ENCODE assay signal across 22 cellular contexts in genomic region chr12:49998453-49998852, GRCh38. TPM values are rescaled to one million over a fixed set of nuclear protein-coding genes. Genes with fewer than 3 reads are reported as not detected.
DNase-seq lines count a peak whose midpoint lies in the region; ATAC-seq and TF ChIP-seq lines count a peak whose summit lies in the region.
"Had no signal": no experiment of that assay in that cellular context is flagged by ENCODE, and none has a peak within 500 bp of the region (broad histone marks: within the 10 kb centered on the region; RNA-seq: fewer than 3 reads in every experiment).

No MANE protein-coding gene starts in this region.

- no peak overlapping the region for H3K4me2 ChIP-seq in H9 (ENCODE audit: insufficient read depth, insufficient read length, low read length)
- H3K4me2 ChIP-seq: A549, GM23338 had no signal

- no peak overlapping the region for H4K5ac ChIP-seq in H9 (ENCODE audit: insufficient read length, low read depth, low read length)

- no peak overlapping the region for H3K9ac ChIP-seq in H9 (ENCODE audit: extremely low read depth, insufficient read length, low read length)

- peaks cover 33 to 79% (median 72%) of the 10 kb centered on the region in 3 experiments; a peak in 6 of 7 replicates for H3K36me3 Mint-ChIP-seq in H9 (ENCODE audit: insufficient read depth in 1 of 3, low read depth in 3 of 3)

- H3K36me3 ChIP-seq in brain microvascular endothelial cell (replicated peaks) = peaks cover 27% of the 10 kb centered on the region

- H2AFZ ChIP-seq in H9 (ENCODE audit: low read length) = no peak overlapping the region
- H2AFZ ChIP-seq: GM23338 had no signal

- H3K23ac ChIP-seq in H9 (ENCODE audit: insufficient read length, low read depth, low read length) = no peak overlapping the region

- H3K23me2 ChIP-seq in H9 (ENCODE audit: insufficient read length, low read depth, low read length, poor library complexity, severe bottlenecking) = no peaks in the 10 kb centered on the region

- no peak overlapping the region for H3K56ac ChIP-seq in H9 (ENCODE audit: insufficient read length, low read depth, low read length)

- H4K20me1 ChIP-seq in H9 (ENCODE audit: control insufficient read depth, insufficient read depth, insufficient read length) = no peaks in the 10 kb centered on the region

- H3K14ac ChIP-seq in H9 (ENCODE audit: insufficient read depth, low read length) = no peak overlapping the region

- in situ Hi-C loops in brain microvascular endothelial cell (cut with HindIII; ENCODE audit: low pct_ligation_motif_present, low sequenced_read_pairs) = no loop called here

- H2BK5ac ChIP-seq in H9 (ENCODE audit: insufficient read length, low read length) = no peak overlapping the region

- H3K79me2 ChIP-seq in H9 (ENCODE audit: insufficient read depth, low read length) = no peaks in the 10 kb centered on the region

- DNase-seq in H9 (no peak), brain microvascular endothelial cell (no peak), epithelial cell of proximal tubule (ENCODE audit: low read depth) (no peak), foreskin keratinocyte (no peak), Kasumi-1 (lab: John Stamatoyannopoulos, UW) (no peak), T-helper 9 cell (no peak)
- DNase-seq in stimulated activated naive CD4-positive, alpha-beta T cell treated with Interleukin-2 at 50 U/mL for 16 hours (lab: John Stamatoyannopoulos, UW) = no peak
- no peak for DNase-seq in stimulated activated naive CD8-positive, alpha-beta T cell treated with anti-CD3 and anti-CD28 coated beads, Interleukin-15, Interleukin-2, amounts not matched to agents 100 U/mL and 50 U/mL, for 24 hours
- DNase-seq: 8988T; ACHN; C1 segment of cervical spinal cord; Calu3; CD4-positive, alpha-beta memory T cell; COR-L47; DMS53; DMS79 treated with DMSO at 0.1 percent for 48 hours had no signal

- H2BK120ac ChIP-seq in H9 (ENCODE audit: low read depth, low read length, poor library complexity, severe bottlenecking) = no peak overlapping the region

- no peak overlapping the region for H3K27ac ChIP-seq in H9 (ENCODE audit: insufficient read length, low read depth, low read length)
- no peak overlapping the region for H3K27ac ChIP-seq in brain microvascular endothelial cell
- H3K27ac ChIP-seq in foreskin keratinocyte = no peak overlapping the region
- H3K27ac ChIP-seq: A549 had no signal

- H2BK15ac ChIP-seq in H9 (ENCODE audit: low read depth, low read length) = no peak overlapping the region

- no peak for ATAC-seq in foreskin keratinocyte
- ATAC-seq in stimulated activated naive CD8-positive, alpha-beta T cell treated with anti-CD3 and anti-CD28 coated beads, Interleukin-15, Interleukin-2, amounts not matched to agents 100 U/mL and 50 U/mL, for 24 hours = no peak
- ATAC-seq: GM23338 had no signal

- H3K4me3 Mint-ChIP-seq in H9 = no peak overlapping the region
- H3K4me3 Mint-ChIP-seq: CD4-positive, alpha-beta memory T cell; GM23338 had no signal

- no peaks in the 10 kb centered on the region for H3K4me1 Mint-ChIP-seq in H9
- H3K4me1 Mint-ChIP-seq: CD4-positive, alpha-beta memory T cell; GM23338 had no signal

- no peaks in the 10 kb centered on the region for H3K27me3 Mint-ChIP-seq in H9 (ENCODE audit: low read depth)
- H3K27me3 Mint-ChIP-seq: CD4-positive, alpha-beta memory T cell had no signal

- H3K4me3 ChIP-seq in brain microvascular endothelial cell (ENCODE audit: low read depth, low read length) (no peak overlapping the region), epithelial cell of proximal tubule (ENCODE audit: low read depth, low read length) (no peak overlapping the region)
- H3K4me3 ChIP-seq: A549, GM23338, HAP-1 had no signal

- no CpG with 5 or more reads among the region's 2 CpGs for WGBS in H9 (ENCODE audit: extremely low coverage, insufficient read length, low lambda C conversion rate)

- no peaks in the 10 kb centered on the region for H3K9me3 Mint-ChIP-seq in H9
- H3K9me3 Mint-ChIP-seq: CD4-positive, alpha-beta memory T cell; GM23338 had no signal

- no peak overlapping the region for H3K27ac Mint-ChIP-seq in H9
- H3K27ac Mint-ChIP-seq: GM23338 had no signal

- no peak overlapping the region for H3T11ph ChIP-seq in H9 (ENCODE audit: low read length)

- no peak overlapping the region for H4K91ac ChIP-seq in H9 (ENCODE audit: insufficient read length, low read depth, low read length)

- no peak overlapping the region for H2BK12ac ChIP-seq in H9 (ENCODE audit: insufficient read length, low read depth, low read length)

- no peak overlapping the region for H4K8ac ChIP-seq in H9 (replicated peaks; ENCODE audit: insufficient read length, low read depth, low read length)

- H3K4me1 ChIP-seq in H9 (ENCODE audit: insufficient read depth, low read length) (no peaks in the 10 kb centered on the region), foreskin keratinocyte (no peaks in the 10 kb centered on the region)
- H3K4me1 ChIP-seq: A549, HAP-1 had no signal

- H2BK20ac ChIP-seq in H9 (ENCODE audit: low read depth, low read length, poor library complexity, severe bottlenecking) = no peak overlapping the region

- no peaks in the 10 kb centered on the region for H3K9me3 ChIP-seq in H9 (ENCODE audit: control insufficient read depth, low read depth, low read length)
- H3K9me3 ChIP-seq: A549, HAP-1 had no signal

- no peak overlapping the region for H3K4ac ChIP-seq in H9 (ENCODE audit: low read depth, low read length)

- H3K27me3 ChIP-seq in H9 (ENCODE audit: insufficient read depth, low read length) = no peaks in the 10 kb centered on the region
- H3K27me3 ChIP-seq in brain microvascular endothelial cell (replicated peaks) = no peaks in the 10 kb centered on the region
- H3K27me3 ChIP-seq in foreskin keratinocyte = no peaks in the 10 kb centered on the region

- no peak overlapping the region for H3K18ac ChIP-seq in H9 (ENCODE audit: insufficient read length, low read depth, low read length)

- no peaks in the 10 kb centered on the region for H3K79me1 ChIP-seq in H9 (ENCODE audit: insufficient read depth, low read depth, low read length, poor library complexity, severe bottlenecking)

- H2AK5ac ChIP-seq in H9 (ENCODE audit: insufficient read length, low read length) = no peak overlapping the region

- peak; percentile 36; the same call in 2 of the 3 replicates for TF ChIP-seq CTCF in H9 (conservative IDR thresholded peaks at IDR 0.05)
- TF ChIP-seq CTCF in brain microvascular endothelial cell (IDR thresholded peaks at IDR 0.05; ENCODE audit: low read depth, low read length, missing control alignments) = peak; percentile 25
- peak; percentile 10 for TF ChIP-seq CTCF in epithelial cell of proximal tubule (conservative IDR thresholded peaks at IDR 0.05; ENCODE audit: low read depth, low read length)
- peak; percentile 12 for TF ChIP-seq CTCF in foreskin keratinocyte (conservative IDR thresholded peaks at IDR 0.05)

RNA-seq across cellular contexts. Expression of gene AQP6, which starts 25.7 kb away (rescaled TPM):
- total RNA-seq in H9 (2021) (0.09 and 0.11 TPM in 2 replicates), epithelial cell of proximal tubule (not detected in 2 replicates), foreskin keratinocyte (0.03 and 0.11 TPM in 2 replicates)
- polyA plus RNA-seq in foreskin keratinocyte = 0.11 and 0.16 TPM in 2 replicates
- total RNA-seq: CD4-positive, alpha-beta memory T cell; GM23338 had no signal
- polyA plus RNA-seq: BJ; CD4-positive, alpha-beta memory T cell had no signal

RNA-seq across cellular contexts. Expression of gene RACGAP1, which starts 26.8 kb away (rescaled TPM):
- total RNA-seq in H9 (2021) (60.8 and 64.8 TPM in 2 replicates), epithelial cell of proximal tubule (86.5 and 98.2 TPM in 2 replicates), foreskin keratinocyte (80.6 and 101 TPM in 2 replicates)
- polyA plus RNA-seq in foreskin keratinocyte = 34.3 and 48.4 TPM in 2 replicates

RNA-seq across cellular contexts. Expression of gene AQP5, which starts 36.8 kb away (rescaled TPM):
- total RNA-seq in H9 (2021) (2.5 and 2.8 TPM in 2 replicates), epithelial cell of proximal tubule (0.07 TPM in 1 of 2 replicates, not detected in the other), foreskin keratinocyte (not detected in 2 replicates)
- polyA plus RNA-seq in foreskin keratinocyte = not detected in 2 replicates
- total RNA-seq: CD4-positive, alpha-beta memory T cell; Daoy; H4 had no signal
- polyA plus RNA-seq: A549; BJ; CD4-positive, alpha-beta memory T cell had no signal

RNA-seq across cellular contexts. Expression of gene AQP2, which starts 47.9 kb away (rescaled TPM):
- total RNA-seq in H9 (2021) = not detected in 2 replicates
- total RNA-seq in epithelial cell of proximal tubule = not detected in 2 replicates
- not detected in 2 replicates for total RNA-seq in foreskin keratinocyte
- not detected in 2 replicates for polyA plus RNA-seq in foreskin keratinocyte
- total RNA-seq: Calu3; CD4-positive, alpha-beta memory T cell; Daoy; H4 had no signal
- polyA plus RNA-seq: A549; BJ; CD4-positive, alpha-beta memory T cell; GM23338 had no signal

RNA-seq across cellular contexts. Expression of gene ASIC1, which starts 58.9 kb away (rescaled TPM):
- 3.9 and 4.0 TPM in 2 replicates for total RNA-seq in H9 (2021)
- total RNA-seq in epithelial cell of proximal tubule = 1.4 and 4.0 TPM in 2 replicates
- total RNA-seq in foreskin keratinocyte = 3.3 and 4.3 TPM in 2 replicates
- 4.3 and 5.6 TPM in 2 replicates for polyA plus RNA-seq in foreskin keratinocyte
- total RNA-seq: Daoy had no signal
- polyA plus RNA-seq: CD4-positive, alpha-beta memory T cell had no signal
